ENCODE assay signal across 8 cellular contexts in the genomic region with DNA sequence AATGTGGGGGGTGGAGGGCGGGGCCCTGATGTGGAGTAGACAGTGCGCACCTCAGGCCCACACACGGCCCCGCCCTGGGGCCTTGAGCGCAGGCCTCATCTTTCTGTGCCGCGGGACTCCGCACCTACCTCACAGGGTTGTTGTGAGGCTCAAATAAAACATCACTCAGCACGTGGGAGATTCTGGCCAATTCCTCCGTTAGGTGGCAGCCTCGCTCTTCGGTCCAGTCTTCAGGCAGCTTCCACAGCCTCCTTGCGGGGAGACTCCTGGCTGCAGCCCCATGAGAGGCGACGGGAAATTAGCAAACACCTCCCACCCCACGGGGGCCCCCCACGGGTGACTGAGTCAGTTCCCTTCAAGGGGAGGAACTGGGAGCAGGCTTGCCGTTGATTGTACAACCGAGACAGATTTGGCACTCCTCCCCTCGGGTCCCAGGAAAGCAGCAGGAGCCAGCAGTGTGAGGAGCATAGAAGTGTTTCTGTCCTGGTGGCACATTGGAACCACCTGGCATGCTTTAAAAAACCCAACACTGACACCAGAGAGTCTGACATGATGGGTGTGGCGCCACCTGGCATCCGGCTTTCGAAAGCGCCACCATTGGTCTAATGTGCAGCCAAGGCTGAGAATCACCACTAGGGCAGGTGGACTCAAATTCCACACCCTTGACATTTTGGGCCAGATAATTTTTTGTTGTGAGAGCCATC. TPM values are rescaled to one million over a fixed set of nuclear protein-coding genes. Genes with fewer than 3 reads are reported as not detected.
A peak's percentile ranks its signal among the peaks of the same experiment; 100 is the strongest.
DNase-seq lines count a peak whose midpoint lies in the region; ATAC-seq and TF ChIP-seq lines count a peak whose summit lies in the region.

No MANE protein-coding gene starts in this region.

- H3K9me3 ChIP-seq in colonic mucosa: no peaks in the 10 kb centered on the region

- ATAC-seq in HG02884 (IDR thresholded peaks at IDR 0.05; ENCODE audit: unreplicated experiment) (no peak), HG03196 (IDR thresholded peaks at IDR 0.05; ENCODE audit: unreplicated experiment) (no peak)

- peak overlapping the region in 1 of 2 donors; percentile 9 for H3K9ac ChIP-seq in colonic mucosa (ENCODE audit: low read depth in 2 of 2, low read length in 2 of 2)

- H3K4me1 ChIP-seq in colonic mucosa: peaks cover 6% of the 10 kb centered on the region

- peak; percentile 79 for DNase-seq in NCI-H526 treated with DMSO at 0.1 percent for 48 hours (lab: John Stamatoyannopoulos, UW)
- DNase-seq in colonic mucosa: peak; percentile 45
- peak; percentile 33 for DNase-seq in medulla oblongata (ENCODE audit: extremely low spot score)
- no peak for DNase-seq in GDM1 (lab: John Stamatoyannopoulos, UW)

- intact Hi-C loops in colonic mucosa (cut with DNase I): loop anchor here (10.0 kb wide), 1 partner anchor 766 kb away; a partner anchor contains a TSS

- H3K4me3 ChIP-seq in GM12875 (ENCODE audit: low read depth, low read length) (no peak overlapping the region), colonic mucosa (no peak overlapping the region)

- H3K27me3 ChIP-seq in colonic mucosa: no peaks in the 10 kb centered on the region

- TF ChIP-seq CTCF in 22Rv1 (IDR thresholded peaks at IDR 0.05) (peak; percentile 46), GM12875 (IDR thresholded peaks at IDR 0.05; ENCODE audit: borderline replicate concordance, insufficient read depth, low read depth, low read length) (peak; percentile 34; the same call in 1 of the 2 replicates), colonic mucosa (IDR thresholded peaks at IDR 0.05) (no peak)

- H3K27ac ChIP-seq in 22Rv1: no peak overlapping the region
- no peak overlapping the region for H3K27ac ChIP-seq in colonic mucosa

- H3K36me3 ChIP-seq in colonic mucosa: no peaks in the 10 kb centered on the region

RNA-seq across cellular contexts. Expression of a gene that starts 7.6 kb away (rescaled TPM):
- total RNA-seq in colonic mucosa: 10 to 100 TPM in 1 of 2 donors, 1 to 10 TPM in 1; 6.2 to 26.5 TPM

RNA-seq across cellular contexts. Expression of a gene that starts 17.3 kb away (rescaled TPM):
- total RNA-seq in colonic mucosa: 100 to 1,000 TPM; 147 to 191 TPM
